9 cellular contexts compared by ENCODE assay signal in the genomic region with DNA sequence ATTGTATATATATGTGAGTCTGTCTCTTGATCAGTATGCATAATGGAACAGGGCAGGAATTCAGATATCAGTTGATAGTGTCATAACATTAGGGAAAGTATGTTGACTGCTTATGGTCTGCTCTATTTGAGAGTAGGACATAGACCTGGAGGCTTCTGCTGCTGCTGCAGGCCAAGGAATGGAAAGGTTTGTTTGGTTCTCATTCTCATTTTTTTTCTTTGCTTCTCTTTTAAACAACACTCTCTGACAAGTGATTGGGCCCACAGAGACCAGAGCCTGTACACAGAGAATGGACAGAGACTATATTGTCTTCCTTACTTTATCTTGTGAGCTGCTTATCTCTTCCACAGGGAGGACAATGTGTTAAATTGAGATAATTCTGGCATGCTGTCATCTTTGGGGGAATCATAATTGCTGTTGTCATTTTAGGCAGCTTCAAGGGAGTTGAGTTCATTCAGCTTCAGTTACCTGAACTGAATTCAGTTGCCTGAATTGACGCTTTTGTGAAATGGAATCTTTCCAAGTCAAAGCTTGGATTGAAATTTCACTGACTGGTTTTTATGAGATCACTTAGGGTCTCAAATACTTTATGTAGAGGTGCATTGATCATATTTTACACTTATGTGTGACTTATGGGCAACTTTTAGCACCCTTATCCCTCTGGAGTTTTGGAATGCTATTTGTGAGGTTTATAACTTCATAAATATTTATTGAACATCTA. TPM values are rescaled to one million over a fixed set of nuclear protein-coding genes. Genes with fewer than 3 reads are reported as not detected.
A peak's percentile ranks its signal among the peaks of the same experiment; 100 is the strongest.
DNase-seq lines count a peak whose midpoint lies in the region; ATAC-seq, FAIRE-seq and TF ChIP-seq lines count a peak whose summit lies in the region.
"Had no signal": no experiment of that assay in that cellular context is flagged by ENCODE, and none has a peak within 500 bp of the region (broad histone marks: within the 10 kb centered on the region; RNA-seq: fewer than 3 reads in every experiment).

No MANE protein-coding gene starts in this region.

- H3K79me2 ChIP-seq in PC-9 (ENCODE audit: low read depth), result peaks cover 68% of the 10 kb centered on the region

- no peaks in the 10 kb centered on the region for H3K9me2 ChIP-seq in PC-9 (ENCODE audit: insufficient read depth)

- no peak overlapping the region for H2AFZ ChIP-seq in PC-9

- H3K4me3 ChIP-seq in PC-9 (no peak overlapping the region), gastrocnemius medialis (no peak overlapping the region)
- no peak overlapping the region for H3K4me3 ChIP-seq in effector memory CD4-positive, alpha-beta T cell (ENCODE audit: insufficient read depth, low read depth, low read length, poor library complexity, severe bottlenecking)

- in situ Hi-C loops in gastrocnemius medialis (cut with MboI; ENCODE audit: low sequenced_read_pairs in 4 of 4), result no loop called here

- POLR2A ChIA-PET in PC-9 (lab: Charles Lee; ENCODE audit: unreplicated experiment), result interaction anchor here (0.6 to 0.7 kb wide), 4 partner anchors 19 to 157 kb away, joined by 3 to 16 read pairs (median 4); no protein-coding TSS in a partner anchor

- no peak overlapping the region for H3K4me2 ChIP-seq in PC-9

- H3K27ac ChIP-seq in PC-9, result peak overlapping the region; percentile 84
- peak overlapping the region; percentile 14 for H3K27ac ChIP-seq in effector memory CD4-positive, alpha-beta T cell (ENCODE audit: insufficient read depth, low read length, poor library complexity, severe bottlenecking)
- peak overlapping the region; percentile 62 to 73 (median 68) for H3K27ac ChIP-seq in gastrocnemius medialis

- TF ChIP-seq CTCF in PC-9 (conservative IDR thresholded peaks at IDR 0.05), result no peak
- no peak for TF ChIP-seq CTCF in gastrocnemius medialis (IDR thresholded peaks at IDR 0.05 in 4 of 5, conservative IDR thresholded peaks at IDR 0.05 in 1 of 5)

- CTCF ChIA-PET in PC-9 (lab: Charles Lee), result no interaction called here

- ATAC-seq in gastrocnemius medialis, result no peak
- no peak for ATAC-seq in HG03469 (IDR thresholded peaks at IDR 0.05; ENCODE audit: unreplicated experiment)
- ATAC-seq in HG03045 (IDR thresholded peaks at IDR 0.05; ENCODE audit: unreplicated experiment), result no peak

- intact Hi-C loops in PC-9 (cut with micrococcal nuclease; ENCODE audit: unreplicated experiment), result no loop called here
- intact Hi-C loops in gastrocnemius medialis (cut with DNase I; ENCODE audit: low total_unique reads), result no loop called here

- H3K27me3 ChIP-seq in PC-9 (ENCODE audit: insufficient read depth, low read depth) (no peaks in the 10 kb centered on the region), gastrocnemius medialis (no peaks in the 10 kb centered on the region)
- no peaks in the 10 kb centered on the region for H3K27me3 ChIP-seq in effector memory CD4-positive, alpha-beta T cell (replicated peaks; ENCODE audit: control insufficient read depth, insufficient read depth, low read length, poor library complexity, severe bottlenecking)

- no TSS peak for BruUV-seq in PC-9 (replicated peaks; lab: Mats Ljungman, UMichigan)

- no peaks in the 10 kb centered on the region for H3K9me3 ChIP-seq in PC-9 (ENCODE audit: insufficient read depth, low read depth)
- no peaks in the 10 kb centered on the region for H3K9me3 ChIP-seq in effector memory CD4-positive, alpha-beta T cell (ENCODE audit: control insufficient read depth, low read length)
- no peaks in the 10 kb centered on the region for H3K9me3 ChIP-seq in gastrocnemius medialis

- TF ChIP-seq POLR2A in GM12892 (IDR thresholded peaks at IDR 0.05; ENCODE audit: low read depth, low read length), result no peak
- no peak for TF ChIP-seq POLR2A in gastrocnemius medialis (IDR thresholded peaks at IDR 0.05)

- H3K36me3 ChIP-seq in PC-9 (ENCODE audit: low read depth), result peaks cover 32% of the 10 kb centered on the region
- H3K36me3 ChIP-seq in effector memory CD4-positive, alpha-beta T cell (ENCODE audit: control insufficient read depth, insufficient read depth, low read length), result peaks cover 31% of the 10 kb centered on the region
- H3K36me3 ChIP-seq in gastrocnemius medialis, result peaks cover 0 to 28% of the 10 kb centered on the region in 2 donors

- peaks cover 7% of the 10 kb centered on the region; the same call in 1 of the 2 replicates for H4K20me1 ChIP-seq in PC-9 (ENCODE audit: insufficient read depth)

- peak; percentile 73 for FAIRE-seq in GM12892 (lab: Jason Lieb, UNC)

- peaks cover 41% of the 10 kb centered on the region for H3K4me1 ChIP-seq in PC-9 (replicated peaks; ENCODE audit: insufficient read depth)
- peaks cover 78% of the 10 kb centered on the region for H3K4me1 ChIP-seq in effector memory CD4-positive, alpha-beta T cell (ENCODE audit: control insufficient read depth, insufficient read depth, low read length, poor library complexity, severe bottlenecking)
- peaks cover 44 to 49% of the 10 kb centered on the region in 2 donors for H3K4me1 ChIP-seq in gastrocnemius medialis

- DNase-seq in GM12892 (ENCODE audit: insufficient read length) (no peak), PC-9 (no peak), gastrocnemius medialis (no peak), GDM1 (lab: John Stamatoyannopoulos, UW) (no peak)
- DNase-seq in effector memory CD4-positive, alpha-beta T cell, result no peak
- DNase-seq: NCI-H2107; stimulated activated CD4-positive, alpha-beta T cell treated with anti-CD3 and anti-CD28 coated beads, Interleukin-4, amount 100 ng/mL, for 1 hour had no signal

- peaks cover 49% of the 10 kb centered on the region for H3F3A ChIP-seq in PC-9 (ENCODE audit: insufficient read depth, low read depth)

RNA-seq across cellular contexts. Expression of a gene that starts 16.9 kb away (rescaled TPM):
- 311 TPM for polyA plus RNA-seq in GM12892 (2012; ENCODE audit: missing spikeins)
- 322 and 354 TPM in 2 replicates for total RNA-seq in PC-9 (2021)
- total RNA-seq in gastrocnemius medialis, result 10 to 100 TPM; 35.5 to 67.0 (median 48.7) TPM

RNA-seq across cellular contexts. Expression of a gene that starts 39.6 kb away (rescaled TPM):
- polyA plus RNA-seq in GM12892 (2012; ENCODE audit: missing spikeins), result 72.1 TPM
- total RNA-seq in PC-9 (2021) (120 and 154 TPM in 2 replicates), gastrocnemius medialis (10 to 100 TPM in 2 of 4 donors, 1 to 10 TPM in 2; 8.5 to 23.2 (median 13.4) TPM)

Comparison
In these comparisons a context has a peak if more than half of its experiments do, and no peak if none do; other contexts are left out.
1. H3K27ac ChIP-seq: peak in every context shown above with its lines; median percentile 84 in PC-9; 68 in gastrocnemius medialis; 14 in effector memory CD4-positive, alpha-beta T cell.